ENCODE assay signal across 18 cellular contexts in genomic region chr4:134551348-134551747, GRCh38.
"Had no signal": no experiment of that assay in that cellular context is flagged by ENCODE, and none has a peak within 500 bp of the region (broad histone marks: within the 10 kb centered on the region; RNA-seq: fewer than 3 reads in every experiment).

No MANE protein-coding gene starts in this region.

- DNase-seq: KBM-7, MV-4-11, NCI-H1048, NCI-H1105, NCI-H1417, NCI-H1436 treated with DMSO at 0.1 percent for 48 hours, NCI-H1694, NCI-H187 treated with DMSO at 0.1 percent for 48 hours, NCI-H2029 treated with DMSO at 0.1 percent for 48 hours, NCI-H2227 treated with DMSO at 0.1 percent for 48 hours, NCI-H524, NCI-H69, NCI-H774, Right ventricle myocardium superior, RPMI8226, SIG-M5 had no signal

- H3K27me3 ChIP-seq: SJSA1 had no signal

- H3K27ac ChIP-seq: SJSA1, SK-N-MC had no signal

- H3K4me3 ChIP-seq: SJSA1, SK-N-MC had no signal

- H3K36me3 ChIP-seq: SJSA1 had no signal

- H3K4me1 ChIP-seq: SJSA1 had no signal

- H3K9me3 ChIP-seq: SJSA1 had no signal
